Comparison of ENCODE assay signal across 16 cellular contexts in genomic region chr2:85238607-85239006, GRCh38.
DNase-seq lines count a peak whose midpoint lies in the region; ATAC-seq and TF ChIP-seq lines count a peak whose summit lies in the region.
"Had no signal": no experiment of that assay in that cellular context is flagged by ENCODE, and none has a peak within 500 bp of the region (broad histone marks: within the 10 kb centered on the region; RNA-seq: fewer than 3 reads in every experiment).

No MANE protein-coding gene starts in this region.

- H2BK120ac ChIP-seq in mesendoderm (ENCODE audit: low read depth, low read length): no peak overlapping the region

- H3K4ac ChIP-seq in mesendoderm (ENCODE audit: low read depth, low read length): no peak overlapping the region

- TF ChIP-seq EP300 in tibial nerve (IDR thresholded peaks at IDR 0.05): no peak

- ATAC-seq in GM23338 (no peak), HG03378 (IDR thresholded peaks at IDR 0.05; ENCODE audit: unreplicated experiment) (no peak), left lung (no peak)
- ATAC-seq: GM12878 had no signal

- H3K18ac ChIP-seq in mesendoderm (ENCODE audit: low read length): no peak overlapping the region

- peak overlapping the region; percentile 70 for H3K56ac ChIP-seq in mesendoderm (ENCODE audit: low read length)

- no peaks in the 10 kb centered on the region for H3K9me3 Mint-ChIP-seq in GM23338

- H3K4me1 ChIP-seq in GM23338 (ENCODE audit: insufficient read depth) (peaks cover 90% of the 10 kb centered on the region), mesendoderm (ENCODE audit: control insufficient read depth, low read depth, low read length) (peaks cover 24% of the 10 kb centered on the region), left lung (peaks cover 5 to 7% of the 10 kb centered on the region in 2 donors), tibial nerve (peaks cover 0 to 53% (median 11%) of the 10 kb centered on the region in 4 donors)
- H3K4me1 ChIP-seq: SJSA1 had no signal

- H3K79me2 ChIP-seq in GM23338 (replicated peaks; ENCODE audit: insufficient read depth): peaks cover 93% of the 10 kb centered on the region
- no peaks in the 10 kb centered on the region for H3K79me2 ChIP-seq in mesendoderm (ENCODE audit: control insufficient read depth, insufficient read depth, low read length)

- H3K23ac ChIP-seq in mesendoderm (ENCODE audit: low read length): no peak overlapping the region

- no peak overlapping the region for H2AK5ac ChIP-seq in mesendoderm (ENCODE audit: low read length)

- H3K36me3 Mint-ChIP-seq in GM23338 (ENCODE audit: low read depth): peaks cover 30% of the 10 kb centered on the region

- H3K36me3 ChIP-seq in GM23338 (ENCODE audit: insufficient read depth) (no peaks in the 10 kb centered on the region; the same call in 1 of the 2 replicates), mesendoderm (ENCODE audit: control insufficient read depth, insufficient read depth, low read length) (no peaks in the 10 kb centered on the region), left lung (no peaks in the 10 kb centered on the region), tibial nerve (no peaks in the 10 kb centered on the region)
- H3K36me3 ChIP-seq: SJSA1 had no signal

- POLR2A ChIA-PET in RWPE1 (lab: Yijun Ruan, JAX; ENCODE audit: low non-redundant PET): no interaction called here

- peak overlapping the region; percentile 96 for H3K27ac ChIP-seq in GM23338 (ENCODE audit: low read depth)
- peak overlapping the region; percentile 69 for H3K27ac ChIP-seq in RWPE1
- peak overlapping the region; percentile 81 for H3K27ac ChIP-seq in epithelial cell of prostate
- no peak overlapping the region for H3K27ac ChIP-seq in mesendoderm (ENCODE audit: low read depth, low read length)
- H3K27ac ChIP-seq in left lung: no peak overlapping the region
- no peak overlapping the region for H3K27ac ChIP-seq in tibial nerve
- H3K27ac ChIP-seq: KMS-11, SJSA1 had no signal

- intact Hi-C loops in left lung (cut with DNase I): no loop called here

- H3K79me1 ChIP-seq in mesendoderm (ENCODE audit: low read length): no peaks in the 10 kb centered on the region

- H2AFZ ChIP-seq in GM23338: no peak overlapping the region

- peak overlapping the region; percentile 81 for H3K4me2 ChIP-seq in GM23338
- peak overlapping the region; percentile 9 for H3K4me2 ChIP-seq in mesendoderm (ENCODE audit: low read length)
- H3K4me2 ChIP-seq: KMS-11 had no signal

- H2BK5ac ChIP-seq in mesendoderm (ENCODE audit: low read length): peak overlapping the region; percentile 41

- H3K27me3 Mint-ChIP-seq in GM23338 (ENCODE audit: insufficient read depth, low read depth, poor library complexity): peaks cover 28% of the 10 kb centered on the region

- H3K27ac Mint-ChIP-seq in GM23338: peak overlapping the region; percentile 99

- H3K9me2 ChIP-seq in GM23338 (ENCODE audit: insufficient read depth): no peaks in the 10 kb centered on the region

- H2BK15ac ChIP-seq in mesendoderm (replicated peaks; ENCODE audit: low read depth): no peak overlapping the region

- H3K9me3 ChIP-seq in left lung (no peaks in the 10 kb centered on the region), tibial nerve (no peaks in the 10 kb centered on the region)
- H3K9me3 ChIP-seq: SJSA1 had no signal

- DNase-seq in GM23338 (ENCODE audit: low spot score) (no peak), RWPE1 (ENCODE audit: low spot score) (no peak), epithelial cell of prostate (ENCODE audit: low read depth, low spot score) (no peak), mesendoderm (no peak), anterior cingulate cortex (lab: John Stamatoyannopoulos, UW) (no peak), left lung (no peak), tibial nerve (ENCODE audit: low spot score in 2 of 2) (no peak)
- DNase-seq: C1 segment of cervical spinal cord, DMS79 treated with DMSO at 0.1 percent for 48 hours, NCI-H2029, NCI-H2171 treated with DMSO at 0.1 percent for 48 hours, NCI-H748 treated with DMSO at 0.1 percent for 48 hours had no signal

- H4K5ac ChIP-seq in mesendoderm (ENCODE audit: low read length): no peak overlapping the region

- H4K8ac ChIP-seq in mesendoderm (ENCODE audit: low read depth, low read length): no peak overlapping the region

- peak overlapping the region; percentile 47 for H3K4me3 ChIP-seq in GM23338
- no peak overlapping the region for H3K4me3 ChIP-seq in mesendoderm (ENCODE audit: low read length)
- H3K4me3 ChIP-seq in left lung: no peak overlapping the region
- no peak overlapping the region for H3K4me3 ChIP-seq in tibial nerve
- H3K4me3 ChIP-seq: GM12878, SJSA1 had no signal

- TF ChIP-seq CTCF in GM23338 (conservative IDR thresholded peaks at IDR 0.05; ENCODE audit: low read depth in 2 of 2) (no peak), RWPE1 (conservative IDR thresholded peaks at IDR 0.05; ENCODE audit: low read depth) (no peak), left lung (IDR thresholded peaks at IDR 0.05) (no peak), tibial nerve (IDR thresholded peaks at IDR 0.05) (no peak)

- H3K27me3 ChIP-seq in GM23338 (ENCODE audit: insufficient read depth) (no peaks in the 10 kb centered on the region), mesendoderm (ENCODE audit: insufficient read depth, low read length, poor library complexity) (no peaks in the 10 kb centered on the region), left lung (no peaks in the 10 kb centered on the region), tibial nerve (no peaks in the 10 kb centered on the region)
- H3K27me3 ChIP-seq: SJSA1 had no signal

- CTCF ChIA-PET in RWPE1 (lab: Yijun Ruan, JAX): no interaction called here

- H3K9ac ChIP-seq in mesendoderm (ENCODE audit: low read length): peak overlapping the region; percentile 50
- H3K9ac ChIP-seq: KMS-11 had no signal

- no peak for TF ChIP-seq POLR2A in tibial nerve (IDR thresholded peaks at IDR 0.05)

- peaks cover 7% of the 10 kb centered on the region; the same call in 1 of the 2 replicates for H4K20me1 ChIP-seq in GM23338 (replicated peaks; ENCODE audit: insufficient read depth)

- peaks cover 88% of the 10 kb centered on the region for H3K4me1 Mint-ChIP-seq in GM23338

- peaks cover 23% of the 10 kb centered on the region for H3F3A ChIP-seq in GM23338 (replicated peaks; ENCODE audit: low read depth)

- peak overlapping the region; percentile 67 for H3K4me3 Mint-ChIP-seq in GM23338

- WGBS in mesendoderm (ENCODE audit: extremely low coverage, insufficient coverage, low lambda C conversion rate): no CpG with 5 or more reads among the region's 8 CpGs
- WGBS in tibial nerve, 2 donors: 95% methylated on average over 8 of the region's 8 CpGs

TF ChIP-seq in GM23338, 12 proteins besides CTCF, POLR2A, EP300 and RAD21 (continues in another document):
- TF ChIP-seq ZNF462 (CRISPR knock-in tag; IDR thresholded peaks at IDR 0.05) (no peak), STAT1 (IDR thresholded peaks at IDR 0.05; ENCODE audit: unreplicated experiment) (no peak), EZH2phosphoT487 (IDR thresholded peaks at IDR 0.05; ENCODE audit: unreplicated experiment) (no peak)

Comparison
In these comparisons a context has a peak if more than half of its experiments do, and no peak if none do; other contexts are left out.
1. H3K27ac ChIP-seq: peak in GM23338 (single experiment), RWPE1 (single experiment) and epithelial cell of prostate (single experiment); none in mesendoderm (single experiment), left lung (0 of 2) and tibial nerve (0 of 4).